ENCODE assay signal across 24 cellular contexts in the genomic region with DNA sequence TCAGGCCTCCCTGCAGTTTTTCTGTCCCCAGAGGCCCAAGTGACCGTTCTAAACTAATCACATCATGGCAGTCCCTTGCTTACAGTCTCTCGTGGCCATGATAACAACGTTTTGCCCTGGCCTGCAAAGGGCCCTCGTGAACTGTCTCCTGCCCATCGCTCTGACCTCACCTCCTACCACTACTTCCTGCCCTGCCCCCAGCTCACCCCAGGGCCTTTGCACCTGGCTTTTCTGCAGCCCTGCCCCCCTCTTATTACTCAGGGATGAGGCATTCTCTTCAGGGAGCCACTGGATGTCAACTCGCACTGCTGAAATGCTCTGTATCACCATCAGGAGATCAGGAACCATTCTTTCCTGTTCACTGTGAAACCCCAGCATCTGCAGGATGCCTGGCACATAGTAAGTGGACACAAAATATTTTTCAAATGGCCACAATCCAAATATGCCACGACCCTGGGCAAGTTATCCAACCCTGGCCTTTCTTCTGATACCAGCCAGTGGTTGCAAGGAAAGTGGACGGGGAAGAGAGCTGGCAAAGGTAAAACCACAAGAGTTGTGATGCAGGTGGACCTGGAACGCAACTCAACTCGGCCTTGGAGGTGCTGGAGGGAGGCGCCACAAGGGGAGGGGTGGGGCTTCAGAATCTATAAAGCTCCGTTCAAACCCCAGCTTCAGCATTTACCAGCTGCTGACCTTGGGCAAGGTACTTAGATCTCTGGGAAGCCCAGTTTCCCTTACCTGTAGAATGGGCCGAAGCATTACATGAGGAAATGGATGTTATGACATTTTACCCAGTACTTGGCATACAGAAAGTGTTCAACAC. TPM values are rescaled to one million over a fixed set of nuclear protein-coding genes. Genes with fewer than 3 reads are reported as not detected.
DNase-seq lines count a peak whose midpoint lies in the region; ATAC-seq, FAIRE-seq and TF ChIP-seq lines count a peak whose summit lies in the region.
"Had no signal": no experiment of that assay in that cellular context is flagged by ENCODE, and none has a peak within 500 bp of the region (broad histone marks: within the 10 kb centered on the region; RNA-seq: fewer than 3 reads in every experiment).

No MANE protein-coding gene starts in this region.

- H3K9me1 ChIP-seq in K562 (ENCODE audit: control insufficient read depth, insufficient read depth, low read length): no peaks in the 10 kb centered on the region

- H3K79me2 ChIP-seq in K562 (ENCODE audit: control insufficient read depth, insufficient read depth, low read length): no peaks in the 10 kb centered on the region

- peaks cover 13% of the 10 kb centered on the region for H3K4me1 ChIP-seq in CD8-positive, alpha-beta T cell (ENCODE audit: insufficient read depth, low read length)
- H3K4me1 ChIP-seq in HEK293 (ENCODE audit: control insufficient read depth, insufficient read depth, low read length) (peaks cover 6% of the 10 kb centered on the region; the same call in 1 of the 2 replicates), K562 (replicated peaks in 1 of 2; ENCODE audit: control insufficient read depth in 2 of 2, insufficient read depth in 2 of 2, low read length in 2 of 2) (peaks cover 0 to 23% of the 10 kb centered on the region in 2 experiments; a peak in 2 of 5 replicates)

- H3K27ac ChIP-seq in CD8-positive, alpha-beta T cell (ENCODE audit: low read depth, low read length): no peak overlapping the region
- no peak overlapping the region for H3K27ac ChIP-seq in HEK293 (ENCODE audit: extremely low read depth, low read depth, low read length)
- H3K27ac ChIP-seq in K562 (ENCODE audit: extremely low read depth, low read depth, low read length): no peak overlapping the region
- H3K27ac ChIP-seq: cardiac muscle cell, heart right ventricle, Peyer's patch had no signal

- no peak for DNase-seq in CD8-positive, alpha-beta T cell
- DNase-seq in K562 (ENCODE audit: extremely low read depth in 1 of 4, low spot score in 3 of 4) (no peak), kidney tubule cell (ENCODE audit: low spot score) (peak; percentile 69), DMS153 treated with DMSO at 0.1 percent for 48 hours (lab: John Stamatoyannopoulos, UW; ENCODE audit: unreplicated experiment) (no peak), medulla oblongata (ENCODE audit: extremely low spot score) (no peak)
- no peak for DNase-seq in stimulated activated CD4-positive, alpha-beta T cell treated with anti-CD3 and anti-CD28 coated beads, Interleukin-2, amount 100 ng/mL, for 24 hours
- DNase-seq in activated CD4-positive, CD25-positive, alpha-beta regulatory T cell (lab: John Stamatoyannopoulos, UW): no peak
- DNase-seq: activated CD4-positive, alpha-beta memory T cell treated with anti-CD3 and anti-CD28 coated beads, Interleukin-2, amount 10 ng/mL, durations not matched to agents 7 days and 5 days; activated naive CD8-positive, alpha-beta T cell treated with anti-CD3 and anti-CD28 coated beads, Interleukin-2, amount 50 U/mL, for 24 hours; activated T-cell treated with anti-CD3 and anti-CD28 coated beads, Interleukin-2, amount 50 U/mL, for 72 hours; effector memory CD4-positive, alpha-beta T cell; heart right ventricle; KG1; kidney glomerular epithelial cell; midbrain; NCI-H1092; Peyer's patch had no signal

- TF ChIP-seq RAD21 in K562 (CRISPR knock-in tag; conservative IDR thresholded peaks at IDR 0.05 in 1 of 2, IDR thresholded peaks at IDR 0.05 in 1 of 2): no peak

- H3K27me3 ChIP-seq in CD8-positive, alpha-beta T cell (ENCODE audit: insufficient read depth, low read length): peaks cover 14% of the 10 kb centered on the region
- H3K27me3 ChIP-seq in K562 (ENCODE audit: control insufficient read depth in 2 of 2, insufficient read depth in 2 of 2, low read length in 2 of 2): peaks cover 44 to 78% of the 10 kb centered on the region in 2 experiments

- BruUV-seq in K562 (replicated peaks; lab: Mats Ljungman, UMichigan): no TSS peak

- no peak for TF ChIP-seq EP300 in K562 (IDR thresholded peaks at IDR 0.05; ENCODE audit: low read length)

- H3K9me3 Mint-ChIP-seq in CD8-positive, alpha-beta T cell: no peaks in the 10 kb centered on the region
- H3K9me3 Mint-ChIP-seq: activated CD4-positive, alpha-beta memory T cell treated with anti-CD3 and anti-CD28 coated beads, Interleukin-2, amount 10 ng/mL, durations not matched to agents 7 days and 5 days; activated naive CD8-positive, alpha-beta T cell treated with anti-CD3 and anti-CD28 coated beads, Interleukin-2, amount 50 U/mL, for 24 hours; activated T-cell treated with anti-CD3 and anti-CD28 coated beads, Interleukin-2, amount 50 U/mL, for 72 hours had no signal

- H4K20me1 ChIP-seq in K562 (replicated peaks; ENCODE audit: control insufficient read depth, insufficient read depth, low read length): peaks cover 13% of the 10 kb centered on the region; the same call in 1 of the 2 replicates

- no peaks in the 10 kb centered on the region for H3K36me3 ChIP-seq in CD8-positive, alpha-beta T cell (ENCODE audit: insufficient read depth, low read length)
- H3K36me3 ChIP-seq in HEK293 (ENCODE audit: control insufficient read depth in 2 of 2, insufficient read depth in 1 of 2, low read length in 2 of 2) (no peaks in the 10 kb centered on the region), K562 (ENCODE audit: control insufficient read depth, insufficient read depth, low read length) (no peaks in the 10 kb centered on the region)
- H3K36me3 ChIP-seq: cardiac muscle cell, heart right ventricle, Peyer's patch had no signal

- no peak for TF ChIP-seq POLR2A in K562 (conservative IDR thresholded peaks at IDR 0.05)

- intact Hi-C loops in CD8-positive, alpha-beta T cell (cut with DNase I, micrococcal nuclease): no loop called here
- intact Hi-C loops in K562 (cut with micrococcal nuclease): no loop called here

- TF ChIP-seq CTCF in CD8-positive, alpha-beta T cell (IDR thresholded peaks at IDR 0.05): no peak
- TF ChIP-seq CTCF in HEK293 (tag by site-specific recombination; IDR thresholded peaks at IDR 0.05): no peak
- no peak for TF ChIP-seq CTCF in K562 (IDR thresholded peaks at IDR 0.05 in 2 of 3, conservative IDR thresholded peaks at IDR 0.05 in 1 of 3; ENCODE audit: insufficient read depth in 2 of 3, low read depth in 1 of 3, low read length in 3 of 3)

- no peak overlapping the region for H3K4me3 ChIP-seq in CD8-positive, alpha-beta T cell (ENCODE audit: low read depth, low read length)
- H3K4me3 ChIP-seq in HEK293 (ENCODE audit: low read depth, low read length): no peak overlapping the region
- no peak overlapping the region for H3K4me3 ChIP-seq in K562
- H3K4me3 ChIP-seq: heart right ventricle had no signal

- H3K9me3 ChIP-seq in CD8-positive, alpha-beta T cell (ENCODE audit: low read length): no peaks in the 10 kb centered on the region
- H3K9me3 ChIP-seq in HEK293 (ENCODE audit: control insufficient read depth, insufficient read depth, low read depth, low read length): no peaks in the 10 kb centered on the region
- H3K9me3 ChIP-seq in K562 (replicated peaks; ENCODE audit: control insufficient read depth, insufficient read depth, low read depth, low read length): no peaks in the 10 kb centered on the region
- H3K9me3 ChIP-seq: heart right ventricle, Peyer's patch had no signal

- no peaks in the 10 kb centered on the region for H3K36me3 Mint-ChIP-seq in CD8-positive, alpha-beta T cell

- no peak overlapping the region for H2AFZ ChIP-seq in K562 (ENCODE audit: low read depth, low read length)

- H3K9ac ChIP-seq in K562 (ENCODE audit: insufficient read depth in 1 of 2, low read depth in 2 of 2, low read length in 2 of 2): peak overlapping the region in 1 of 2 experiments; percentile 46; a peak in 1 of 4 replicates

- no peak for FAIRE-seq in K562 (lab: Jason Lieb, UNC)

- ATAC-seq in CD8-positive, alpha-beta T cell: no peak
- no peak for ATAC-seq in K562
- ATAC-seq: activated naive CD8-positive, alpha-beta T cell treated with anti-CD3 and anti-CD28 coated beads, Interleukin-2, amount 50 U/mL, for 24 hours; activated T-cell treated with anti-CD3 and anti-CD28 coated beads, Interleukin-2, amount 50 U/mL, for 72 hours had no signal

- H3K4me1 Mint-ChIP-seq in CD8-positive, alpha-beta T cell (ENCODE audit: low read depth): peaks cover 12% of the 10 kb centered on the region

- POLR2A ChIA-PET in CD8-positive, alpha-beta T cell (lab: Charles Lee): interaction anchor here (1.0 kb wide), 1 partner anchor 19 kb away, joined by 3 read pairs; a partner anchor contains a TSS
- POLR2A ChIA-PET in HEK293 (lab: Yijun Ruan, JAX) (interaction anchor here (1.5 kb wide), 1 partner anchor 22 kb away, joined by 4 read pairs; no protein-coding TSS in a partner anchor), K562 (lab: Yijun Ruan, JAX) (no interaction called here)

- no peak overlapping the region for H3K4me2 ChIP-seq in K562 (ENCODE audit: insufficient read depth, low read length)

- CTCF ChIA-PET in CD8-positive, alpha-beta T cell (lab: Charles Lee): interaction anchor here (1.2 kb wide), 1 partner anchor 32 kb away, joined by 6 read pairs; no protein-coding TSS in a partner anchor
- CTCF ChIA-PET in HEK293 (lab: Yijun Ruan, JAX) (interaction anchor here (0.6 kb wide), 1 partner anchor 115 kb away, joined by 3 read pairs; no protein-coding TSS in a partner anchor), K562 (lab: Yijun Ruan, JAX; ENCODE audit: low intra/inter-chr PET ratio) (no interaction called here)

- 6% methylated on average over 12 of the region's 13 CpGs for WGBS in K562 (ENCODE audit: insufficient coverage, low coverage, missing lambda C conversion rate)

- peaks cover 59% of the 10 kb centered on the region for H3K27me3 Mint-ChIP-seq in CD8-positive, alpha-beta T cell (ENCODE audit: low read depth)

- H3K27ac Mint-ChIP-seq in CD8-positive, alpha-beta T cell: no peak overlapping the region
- H3K27ac Mint-ChIP-seq: activated CD4-positive, alpha-beta memory T cell treated with anti-CD3 and anti-CD28 coated beads, Interleukin-2, amount 10 ng/mL, durations not matched to agents 7 days and 5 days; activated naive CD8-positive, alpha-beta T cell treated with anti-CD3 and anti-CD28 coated beads, Interleukin-2, amount 50 U/mL, for 24 hours; activated T-cell treated with anti-CD3 and anti-CD28 coated beads, Interleukin-2, amount 50 U/mL, for 72 hours had no signal

- H3K4me3 Mint-ChIP-seq in CD8-positive, alpha-beta T cell: peak overlapping the region; percentile 39
- H3K4me3 Mint-ChIP-seq: activated CD4-positive, alpha-beta memory T cell treated with anti-CD3 and anti-CD28 coated beads, Interleukin-2, amount 10 ng/mL, durations not matched to agents 7 days and 5 days; activated naive CD8-positive, alpha-beta T cell treated with anti-CD3 and anti-CD28 coated beads, Interleukin-2, amount 50 U/mL, for 24 hours had no signal

- in situ Hi-C loops in K562 (cut with MboI): no loop called here

RNA-seq across cellular contexts. Expression of a gene that starts 1.7 kb away (rescaled TPM):
- not detected for total RNA-seq in CD8-positive, alpha-beta T cell
- total RNA-seq in K562 (2011; cell fraction: chromatin; rRNA removed; ENCODE audit: low replicate concordance): not detected in 2 replicates
- total RNA-seq in K562 (2011; cell fraction: nucleolus; rRNA removed): not detected in 2 replicates
- total RNA-seq in K562 (2011; cell fraction: nucleoplasm; rRNA removed): not detected in 2 replicates
- total RNA-seq in K562 (2014; rRNA removed) (0.29 TPM in 1 of 2 replicates, not detected in the other), K562 (2014; rRNA removed; fragmentation: Illumina TruSeq; extraction: Trizol) (not detected in 2 replicates), K562 (2015; rRNA removed; fragmentation: Illumina TruSeq; extraction: Trizol) (not detected in 2 replicates), K562 (2021) (not detected in 2 replicates)
- polyA plus RNA-seq in K562 (2011; rRNA removed) (0.11 TPM in 1 of 2 replicates, not detected in the other), K562 (2014; fragmentation: Illumina TruSeq; extraction: Trizol) (not detected in 2 replicates), K562 (2014; fragmentation: Nextera tagmentation; extraction: Ambion mirVana) (not detected), K562 (2014; rRNA removed) (not detected in 2 replicates)
- 0.13 TPM in 1 of 2 replicates, not detected in the other for polyA plus RNA-seq in K562 (2011; cell fraction: cytosol; rRNA removed)
- polyA plus RNA-seq in K562 (2011; cell fraction: nucleus; rRNA removed): 0.11 TPM in 2 replicates
- polyA plus RNA-seq in K562 (2012): not detected in 2 replicates
- polyA minus RNA-seq in K562 (2011; rRNA and poly(A)+ RNA removed): not detected in 2 replicates
- not detected in 2 replicates for polyA minus RNA-seq in K562 (2011; cell fraction: cytosol; rRNA and poly(A)+ RNA removed)
- not detected in 2 replicates for polyA minus RNA-seq in K562 (2011; cell fraction: nucleus; rRNA and poly(A)+ RNA removed)
- total RNA-seq: activated CD4-positive, alpha-beta memory T cell treated with anti-CD3 and anti-CD28 coated beads, Interleukin-2, amount 10 ng/mL, durations not matched to agents 7 days and 5 days; osteoblast; Peyer's patch; sciatic nerve; subcutaneous adipose tissue had no signal
- polyA plus RNA-seq: heart right ventricle had no signal

RNA-seq across cellular contexts. Expression of a gene that starts 1.9 kb away (rescaled TPM):
- total RNA-seq in CD8-positive, alpha-beta T cell: not detected
- total RNA-seq in K562 (2011; cell fraction: chromatin; rRNA removed; ENCODE audit: low replicate concordance): not detected in 2 replicates
- not detected in 2 replicates for total RNA-seq in K562 (2011; cell fraction: nucleolus; rRNA removed)
- total RNA-seq in K562 (2011; cell fraction: nucleoplasm; rRNA removed): not detected in 2 replicates
- not detected in 2 replicates for total RNA-seq in K562 (2014; rRNA removed)
- not detected in 2 replicates for total RNA-seq in K562 (2014; rRNA removed; fragmentation: Illumina TruSeq; extraction: Trizol)
- total RNA-seq in K562 (2015; rRNA removed; fragmentation: Illumina TruSeq; extraction: Trizol): not detected in 2 replicates
- not detected in 2 replicates for total RNA-seq in K562 (2021)
- 0.04 TPM in 1 of 2 replicates, not detected in the other for polyA plus RNA-seq in K562 (2011; rRNA removed)
- not detected in 2 replicates for polyA plus RNA-seq in K562 (2011; cell fraction: cytosol; rRNA removed)
- 0.20 TPM in 1 of 2 replicates, not detected in the other for polyA plus RNA-seq in K562 (2011; cell fraction: nucleus; rRNA removed)
- not detected in 2 replicates for polyA plus RNA-seq in K562 (2012)
- not detected in 2 replicates for polyA plus RNA-seq in K562 (2014; fragmentation: Illumina TruSeq; extraction: Trizol)
- polyA plus RNA-seq in K562 (2014; fragmentation: Nextera tagmentation; extraction: Ambion mirVana): not detected
- not detected in 2 replicates for polyA plus RNA-seq in K562 (2014; rRNA removed)
- polyA minus RNA-seq in K562 (2011; rRNA and poly(A)+ RNA removed): not detected in 2 replicates
- not detected in 2 replicates for polyA minus RNA-seq in K562 (2011; cell fraction: cytosol; rRNA and poly(A)+ RNA removed)
- polyA minus RNA-seq in K562 (2011; cell fraction: nucleus; rRNA and poly(A)+ RNA removed): not detected in 2 replicates
- total RNA-seq: activated CD4-positive, alpha-beta memory T cell treated with anti-CD3 and anti-CD28 coated beads, Interleukin-2, amount 10 ng/mL, durations not matched to agents 7 days and 5 days; activated T-cell treated with anti-CD3 and anti-CD28 coated beads, Interleukin-2, amount 50 U/mL, for 72 hours; cardiac muscle cell; Daoy; heart right ventricle; osteoblast; Peyer's patch; sciatic nerve; subcutaneous adipose tissue had no signal
- polyA plus RNA-seq: AG04450, cardiac muscle cell, heart right ventricle had no signal

RNA-seq across cellular contexts. Expression of a gene that starts 18.7 kb away (rescaled TPM):
- total RNA-seq in CD8-positive, alpha-beta T cell: under 1 TPM; 0.14 to 0.16 TPM
- total RNA-seq in K562 (2011; cell fraction: chromatin; rRNA removed; ENCODE audit: low replicate concordance): 4.6 and 13.9 TPM in 2 replicates
- 5.5 and 8.2 TPM in 2 replicates for total RNA-seq in K562 (2011; cell fraction: nucleolus; rRNA removed)
- 3.7 and 4.8 TPM in 2 replicates for total RNA-seq in K562 (2011; cell fraction: nucleoplasm; rRNA removed)
- total RNA-seq in K562 (2014; rRNA removed) (8.8 and 10.4 TPM in 2 replicates), K562 (2014; rRNA removed; fragmentation: Illumina TruSeq; extraction: Trizol) (3.9 and 4.6 TPM in 2 replicates), K562 (2015; rRNA removed; fragmentation: Illumina TruSeq; extraction: Trizol) (4.4 and 4.7 TPM in 2 replicates), K562 (2021) (10.7 and 11.6 TPM in 2 replicates)
- polyA plus RNA-seq in K562 (2011; rRNA removed) (3.3 and 4.0 TPM in 2 replicates), K562 (2014; fragmentation: Illumina TruSeq; extraction: Trizol) (4.8 and 6.3 TPM in 2 replicates), K562 (2014; fragmentation: Nextera tagmentation; extraction: Ambion mirVana) (under 1 TPM; 0.15 to 0.22 TPM), K562 (2014; rRNA removed) (5.1 and 5.8 TPM in 2 replicates)
- 1.5 and 6.8 TPM in 2 replicates for polyA plus RNA-seq in K562 (2011; cell fraction: cytosol; rRNA removed)
- 1.5 and 3.7 TPM in 2 replicates for polyA plus RNA-seq in K562 (2011; cell fraction: nucleus; rRNA removed)
- polyA plus RNA-seq in K562 (2012): 3.5 and 4.6 TPM in 2 replicates
- 3.8 and 5.3 TPM in 2 replicates for polyA minus RNA-seq in K562 (2011; rRNA and poly(A)+ RNA removed)
- 6.5 and 7.2 TPM in 2 replicates for polyA minus RNA-seq in K562 (2011; cell fraction: cytosol; rRNA and poly(A)+ RNA removed)
- polyA minus RNA-seq in K562 (2011; cell fraction: nucleus; rRNA and poly(A)+ RNA removed): 2.0 and 2.7 TPM in 2 replicates

RNA-seq across cellular contexts. Expression of a gene that starts 18.7 kb away (rescaled TPM):
- 1 to 10 TPM; 9.5 to 9.8 TPM for total RNA-seq in CD8-positive, alpha-beta T cell
- 52.6 and 123 TPM in 2 replicates for total RNA-seq in K562 (2011; cell fraction: chromatin; rRNA removed; ENCODE audit: low replicate concordance)
- total RNA-seq in K562 (2011; cell fraction: nucleolus; rRNA removed): 102 and 110 TPM in 2 replicates
- 84.3 and 103 TPM in 2 replicates for total RNA-seq in K562 (2011; cell fraction: nucleoplasm; rRNA removed)
- 31.6 and 43.8 TPM in 2 replicates for total RNA-seq in K562 (2014; rRNA removed)
- 28.2 and 30.4 TPM in 2 replicates for total RNA-seq in K562 (2014; rRNA removed; fragmentation: Illumina TruSeq; extraction: Trizol)
- total RNA-seq in K562 (2015; rRNA removed; fragmentation: Illumina TruSeq; extraction: Trizol): 33.5 and 34.5 TPM in 2 replicates
- 53.3 and 58.3 TPM in 2 replicates for total RNA-seq in K562 (2021)
- 38.7 and 44.3 TPM in 2 replicates for polyA plus RNA-seq in K562 (2011; rRNA removed)
- polyA plus RNA-seq in K562 (2011; cell fraction: cytosol; rRNA removed): 43.2 and 65.5 TPM in 2 replicates
- polyA plus RNA-seq in K562 (2011; cell fraction: nucleus; rRNA removed): 114 and 153 TPM in 2 replicates
- 36.7 and 36.8 TPM in 2 replicates for polyA plus RNA-seq in K562 (2012)
- 49.9 and 51.9 TPM in 2 replicates for polyA plus RNA-seq in K562 (2014; fragmentation: Illumina TruSeq; extraction: Trizol)
- 1 to 10 TPM in 1 of 2 experiments, under 1 TPM in 1; 0.73 to 2.9 TPM for polyA plus RNA-seq in K562 (2014; fragmentation: Nextera tagmentation; extraction: Ambion mirVana)
- polyA plus RNA-seq in K562 (2014; rRNA removed): 43.3 and 58.6 TPM in 2 replicates
- polyA minus RNA-seq in K562 (2011; rRNA and poly(A)+ RNA removed): 24.3 and 45.7 TPM in 2 replicates
- 30.5 and 31.3 TPM in 2 replicates for polyA minus RNA-seq in K562 (2011; cell fraction: cytosol; rRNA and poly(A)+ RNA removed)
- 18.9 and 21.5 TPM in 2 replicates for polyA minus RNA-seq in K562 (2011; cell fraction: nucleus; rRNA and poly(A)+ RNA removed)

Comparison
In these comparisons a context has a peak if more than half of its experiments do, and no peak if none do; other contexts are left out.
1. RNA of a gene that starts 18.7 kb away (total RNA-seq): 3.7 to 13.9 TPM in K562; 0.14 to 0.16 TPM in CD8-positive, alpha-beta T cell; every median in the first group is over 4 times any median in the second.